In genomic region chr6:130575971-130576370, GRCh38 we compare ENCODE assay signal across 8 cellular contexts.
DNase-seq lines count a peak whose midpoint lies in the region; ATAC-seq and TF ChIP-seq lines count a peak whose summit lies in the region.
"Had no signal": no experiment of that assay in that cellular context is flagged by ENCODE, and none has a peak within 500 bp of the region (broad histone marks: within the 10 kb centered on the region; RNA-seq: fewer than 3 reads in every experiment).

No MANE protein-coding gene starts in this region.

- H3K9me3 Mint-ChIP-seq in activated T-cell treated with anti-CD3 and anti-CD28 coated beads, Interleukin-2, amount 50 U/mL, for 4 hours: peaks cover 3% of the 10 kb centered on the region

- ATAC-seq in HG03460 (IDR thresholded peaks at IDR 0.05; ENCODE audit: unreplicated experiment): peak; percentile 100
- peak; percentile 95 to 97 for ATAC-seq in activated T-cell treated with anti-CD3 and anti-CD28 coated beads, Interleukin-2, amount 50 U/mL, for 4 hours
- no peak for ATAC-seq in heart left ventricle

- TF ChIP-seq CTCF in GM20000 (IDR thresholded peaks at IDR 0.05; ENCODE audit: extremely low read depth, missing control alignments): no peak
- TF ChIP-seq CTCF in breast epithelium (IDR thresholded peaks at IDR 0.05): no peak
- TF ChIP-seq CTCF in heart left ventricle (IDR thresholded peaks at IDR 0.05): no peak

- H3K36me3 ChIP-seq in breast epithelium (no peaks in the 10 kb centered on the region), heart left ventricle (no peaks in the 10 kb centered on the region)
- H3K36me3 ChIP-seq: SJSA1 had no signal

- peaks cover 3% of the 10 kb centered on the region for H3K36me3 Mint-ChIP-seq in activated T-cell treated with anti-CD3 and anti-CD28 coated beads, Interleukin-2, amount 50 U/mL, for 4 hours (ENCODE audit: insufficient read depth)

- H3K4me3 Mint-ChIP-seq in activated T-cell treated with anti-CD3 and anti-CD28 coated beads, Interleukin-2, amount 50 U/mL, for 4 hours: peak overlapping the region; percentile 64

- no peak overlapping the region for H3K27ac ChIP-seq in breast epithelium
- H3K27ac ChIP-seq in substantia nigra (ENCODE audit: low read depth, low read length, poor library complexity, severe bottlenecking): no peak overlapping the region
- H3K27ac ChIP-seq in heart left ventricle: peak overlapping the region in 1 of 12 donors; percentile 61
- H3K27ac ChIP-seq: SJSA1 had no signal

- DNase-seq in GM20000 (ENCODE audit: low spot score) (peak; percentile 27), breast epithelium (ENCODE audit: low spot score in 2 of 2) (no peak), substantia nigra (lab: John Stamatoyannopoulos, UW) (no peak), heart left ventricle (no peak)
- DNase-seq in activated T-cell treated with anti-CD3 and anti-CD28 coated beads, Interleukin-2, amount 50 U/mL, for 4 hours: peak; percentile 24
- DNase-seq in stimulated activated CD8-positive, alpha-beta memory T cell treated with anti-CD3 and anti-CD28 coated beads, Interleukin-2, amount 100 ng/mL, for 48 hours (ENCODE audit: low read depth in 2 of 2): peak; percentile 8 to 15

- H3K4me1 ChIP-seq in breast epithelium: no peaks in the 10 kb centered on the region
- no peaks in the 10 kb centered on the region for H3K4me1 ChIP-seq in heart left ventricle
- H3K4me1 ChIP-seq: SJSA1 had no signal

- intact Hi-C loops in breast epithelium (cut with DNase I; ENCODE audit: low total_unique reads) (no loop called here), heart left ventricle (cut with DNase I) (no loop called here)

- no peaks in the 10 kb centered on the region for H3K27me3 ChIP-seq in breast epithelium
- H3K27me3 ChIP-seq in heart left ventricle: no peaks in the 10 kb centered on the region
- H3K27me3 ChIP-seq: SJSA1 had no signal

- H3K27me3 Mint-ChIP-seq in activated T-cell treated with anti-CD3 and anti-CD28 coated beads, Interleukin-2, amount 50 U/mL, for 4 hours (ENCODE audit: low read depth): no peaks in the 10 kb centered on the region

- H3K9me3 ChIP-seq in breast epithelium: peaks cover 0 to 3% of the 10 kb centered on the region in 2 donors
- peaks cover 0 to 11% (median 0%) of the 10 kb centered on the region in 12 donors for H3K9me3 ChIP-seq in heart left ventricle
- H3K9me3 ChIP-seq: SJSA1 had no signal

- no peak for TF ChIP-seq POLR2A in breast epithelium (IDR thresholded peaks at IDR 0.05)
- TF ChIP-seq POLR2A in heart left ventricle (IDR thresholded peaks at IDR 0.05): no peak

- H3K4me3 ChIP-seq in breast epithelium (no peak overlapping the region), heart left ventricle (no peak overlapping the region)
- H3K4me3 ChIP-seq: SJSA1 had no signal

- H3K4me1 Mint-ChIP-seq in activated T-cell treated with anti-CD3 and anti-CD28 coated beads, Interleukin-2, amount 50 U/mL, for 4 hours (ENCODE audit: low read depth): peaks cover 53% of the 10 kb centered on the region

- WGBS in heart left ventricle, 4 donors: 77 to 95% (median 84%) methylated on average over 2 of the region's 2 CpGs

Comparison
In these comparisons a context has a peak if more than half of its experiments do, and no peak if none do; other contexts are left out.
1. DNase-seq: peak in GM20000 (single experiment), activated T-cell treated with anti-CD3 and anti-CD28 coated beads, Interleukin-2, amount 50 U/mL, for 4 hours (single experiment) and stimulated activated CD8-positive, alpha-beta memory T cell treated with anti-CD3 and anti-CD28 coated beads, Interleukin-2, amount 100 ng/mL, for 48 hours (2 of 2); none in breast epithelium (0 of 2), substantia nigra (0 of 49) and heart left ventricle (0 of 5).
2. ATAC-seq: peak in HG03460 (single experiment) and activated T-cell treated with anti-CD3 and anti-CD28 coated beads, Interleukin-2, amount 50 U/mL, for 4 hours (2 of 2); none in heart left ventricle (0 of 4).